19 cellular contexts compared by ENCODE assay signal in the genomic region with DNA sequence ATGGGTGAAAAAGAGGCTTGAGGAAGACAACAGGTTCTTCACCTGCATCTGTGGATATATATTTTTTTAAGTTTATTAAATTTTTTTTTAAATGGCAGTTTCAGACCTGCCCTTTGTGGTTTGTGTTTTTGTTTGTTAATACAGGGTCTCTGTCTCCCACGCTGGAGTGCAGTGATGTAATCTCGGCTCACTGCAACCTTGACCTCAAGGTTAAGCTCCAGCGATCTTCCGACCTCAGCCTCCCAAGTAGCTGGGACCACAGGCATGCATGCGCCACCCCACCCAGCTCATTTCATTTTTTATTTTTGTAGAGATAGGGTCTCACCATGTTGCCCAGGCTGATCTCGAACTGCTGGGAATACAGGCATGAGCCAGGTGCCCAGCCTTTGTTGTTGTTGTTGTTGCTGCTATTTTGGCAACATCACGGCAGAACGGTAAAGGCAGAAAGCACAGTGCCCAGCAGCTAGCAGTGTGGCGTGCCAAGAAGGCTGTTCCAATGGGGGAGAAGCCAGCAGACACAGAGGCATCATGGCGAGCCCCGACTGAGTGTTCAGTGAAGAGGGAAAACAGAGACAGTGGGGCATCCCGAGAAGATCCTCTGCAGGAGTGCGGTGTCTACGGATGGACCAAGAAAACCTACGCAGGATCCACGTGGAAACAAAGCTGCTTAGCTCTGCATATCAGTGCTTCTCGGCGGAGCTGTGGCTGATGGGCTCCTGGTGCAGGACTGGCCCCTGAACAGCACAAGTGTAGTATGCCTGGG. TPM values are rescaled to one million over a fixed set of nuclear protein-coding genes. Genes with fewer than 3 reads are reported as not detected.
DNase-seq lines count a peak whose midpoint lies in the region; ATAC-seq and TF ChIP-seq lines count a peak whose summit lies in the region.
"Had no signal": no experiment of that assay in that cellular context is flagged by ENCODE, and none has a peak within 500 bp of the region (broad histone marks: within the 10 kb centered on the region; RNA-seq: fewer than 3 reads in every experiment).

No MANE protein-coding gene starts in this region.

- no peak overlapping the region for H3K27ac ChIP-seq in right atrium auricular region
- H3K27ac ChIP-seq: colonic mucosa, testis had no signal

- no peaks in the 10 kb centered on the region for H3K27me3 ChIP-seq in right atrium auricular region
- H3K27me3 ChIP-seq: colonic mucosa, testis had no signal

- CTCF ChIA-PET in WTC11 (lab: Charles Lee) = interaction anchor here (1.1 to 2.3 kb wide), 4 partner anchors 24 to 216 kb away, joined by 3 to 11 read pairs (median 4); no protein-coding TSS in a partner anchor

- H3K4me3 Mint-ChIP-seq in WTC11 = no peak overlapping the region
- H3K4me3 Mint-ChIP-seq in stimulated activated naive CD8-positive, alpha-beta T cell treated with anti-CD3 and anti-CD28 coated beads, Interleukin-15, amount 100 ng/mL, for 72 hours = no peak overlapping the region
- H3K4me3 Mint-ChIP-seq: activated T-cell treated with anti-CD3 and anti-CD28 coated beads, Interleukin-2, amount 50 U/mL, for 4 hours; nephron progenitor cell had no signal

- H3K36me3 ChIP-seq in right atrium auricular region = peaks cover 19% of the 10 kb centered on the region

- no peaks in the 10 kb centered on the region for H3K9me3 Mint-ChIP-seq in WTC11
- no peaks in the 10 kb centered on the region for H3K9me3 Mint-ChIP-seq in stimulated activated naive CD8-positive, alpha-beta T cell treated with anti-CD3 and anti-CD28 coated beads, Interleukin-15, amount 100 ng/mL, for 72 hours
- H3K9me3 Mint-ChIP-seq: activated T-cell treated with anti-CD3 and anti-CD28 coated beads, Interleukin-2, amount 50 U/mL, for 4 hours; nephron progenitor cell had no signal

- H3K27me3 Mint-ChIP-seq in WTC11 (ENCODE audit: low read depth) = no peaks in the 10 kb centered on the region
- no peaks in the 10 kb centered on the region for H3K27me3 Mint-ChIP-seq in stimulated activated naive CD8-positive, alpha-beta T cell treated with anti-CD3 and anti-CD28 coated beads, Interleukin-15, amount 100 ng/mL, for 72 hours

- ATAC-seq in Right ventricle myocardium superior (ENCODE audit: poor library complexity) (peak; percentile 21), WTC11 (no peak), left ventricle myocardium superior (peak; percentile 47), HG03439 (IDR thresholded peaks at IDR 0.05; ENCODE audit: unreplicated experiment) (no peak), GM19467 (IDR thresholded peaks at IDR 0.05; ENCODE audit: unreplicated experiment) (no peak)
- ATAC-seq in stimulated activated naive CD8-positive, alpha-beta T cell treated with anti-CD3 and anti-CD28 coated beads, Interleukin-15, amount 100 ng/mL, for 72 hours = no peak
- ATAC-seq: activated T-cell treated with anti-CD3 and anti-CD28 coated beads, Interleukin-2, amount 50 U/mL, for 4 hours had no signal

- H3K9me3 ChIP-seq in right atrium auricular region = no peaks in the 10 kb centered on the region
- H3K9me3 ChIP-seq: colonic mucosa, testis had no signal

- POLR2A ChIA-PET in WTC11 (lab: Charles Lee) = no interaction called here

- H3K4me1 Mint-ChIP-seq in WTC11 = peaks cover 11% of the 10 kb centered on the region
- peaks cover 52% of the 10 kb centered on the region for H3K4me1 Mint-ChIP-seq in stimulated activated naive CD8-positive, alpha-beta T cell treated with anti-CD3 and anti-CD28 coated beads, Interleukin-15, amount 100 ng/mL, for 72 hours

- DNase-seq in Right ventricle myocardium superior (no peak), right atrium auricular region (ENCODE audit: low spot score) (no peak), WTC11 (ENCODE audit: low spot score) (no peak), left ventricle myocardium superior (no peak), T1000 (lab: John Stamatoyannopoulos, UW) (no peak)
- DNase-seq in stimulated activated naive CD8-positive, alpha-beta T cell treated with anti-CD3 and anti-CD28 coated beads, Interleukin-15, amount 100 ng/mL, for 72 hours = no peak
- DNase-seq: activated T-cell treated with anti-CD3 and anti-CD28 coated beads, Interleukin-2, amount 50 U/mL, for 4 hours; amniotic stem cell; Calu3; colonic mucosa; HCEC 1CT; MM.1S; NCI-H187 treated with DMSO at 0.1 percent for 48 hours; nephron progenitor cell; testis had no signal

- no peak overlapping the region for H3K4me3 ChIP-seq in right atrium auricular region
- H3K4me3 ChIP-seq: colonic mucosa, testis had no signal

- H3K27ac Mint-ChIP-seq in WTC11 = peak overlapping the region; percentile 88
- H3K27ac Mint-ChIP-seq in stimulated activated naive CD8-positive, alpha-beta T cell treated with anti-CD3 and anti-CD28 coated beads, Interleukin-15, amount 100 ng/mL, for 72 hours = peak overlapping the region; percentile 57 to 82
- H3K27ac Mint-ChIP-seq: nephron progenitor cell had no signal

- H3K4me1 ChIP-seq in right atrium auricular region = peaks cover 0 to 24% of the 10 kb centered on the region in 2 donors
- H3K4me1 ChIP-seq: colonic mucosa had no signal

- intact Hi-C loops in Right ventricle myocardium superior (cut with DNase I) (no loop called here), left ventricle myocardium superior (cut with micrococcal nuclease) (no loop called here)

- H3K36me3 Mint-ChIP-seq in WTC11 = peaks cover 11% of the 10 kb centered on the region

- TF ChIP-seq CTCF in right atrium auricular region (IDR thresholded peaks at IDR 0.05) (no peak), WTC11 (IDR thresholded peaks at IDR 0.05) (no peak)

TF ChIP-seq in WTC11, 78 proteins besides CTCF, POLR2A, EP300 and RAD21:
- TF ChIP-seq JAZF1 (CRISPR knock-in tag; IDR thresholded peaks at IDR 0.05) (no peak), GABPB1 (CRISPR knock-in tag; IDR thresholded peaks at IDR 0.05) (0 out of 2 replicates have a peak, but pooled peaks have one; percentile 11)

RNA-seq across cellular contexts. Expression of a gene that starts 19.6 kb away (rescaled TPM):
- 57.2 TPM for total RNA-seq in Right ventricle myocardium superior
- 10 to 100 TPM in 1 of 2 donors, 1 to 10 TPM in 1; 7.5 to 41.3 TPM for total RNA-seq in right atrium auricular region
- 90.9 to 120 TPM (median 93.2 TPM) in 3 replicates for total RNA-seq in WTC11 (2021)
- total RNA-seq in left ventricle myocardium superior = 69.2 TPM

RNA-seq across cellular contexts. Expression of a gene that starts 21.7 kb away (rescaled TPM):
- 1.6 TPM for total RNA-seq in Right ventricle myocardium superior
- total RNA-seq in right atrium auricular region = 1 to 10 TPM; 1.0 to 2.6 TPM
- 2.9 to 3.7 TPM (median 3.1 TPM) in 3 replicates for total RNA-seq in WTC11 (2021)
- 1.5 TPM for total RNA-seq in left ventricle myocardium superior

RNA-seq across cellular contexts. Expression of a gene that starts 37.3 kb away (rescaled TPM):
- total RNA-seq in Right ventricle myocardium superior = not detected
- not detected for total RNA-seq in right atrium auricular region
- not detected in 3 replicates for total RNA-seq in WTC11 (2021)
- total RNA-seq in left ventricle myocardium superior = not detected
- total RNA-seq: activated T-cell treated with anti-CD3 and anti-CD28 coated beads, Interleukin-2, amount 50 U/mL, for 4 hours; Calu3; lung microvascular endothelial cell; NCI-H460 had no signal

RNA-seq across cellular contexts. Expression of a gene that starts 59.5 kb away (rescaled TPM):
- 99.8 TPM for total RNA-seq in Right ventricle myocardium superior
- total RNA-seq in right atrium auricular region = 100 to 1,000 TPM in 1 of 2 donors, 10 to 100 TPM in 1; 52.8 to 129 TPM
- total RNA-seq in WTC11 (2021) = 47.7 to 50.3 TPM (median 50.2 TPM) in 3 replicates
- 120 TPM for total RNA-seq in left ventricle myocardium superior

Comparison
In these comparisons a context has a peak if more than half of its experiments do, and no peak if none do; other contexts are left out.
1. ATAC-seq: peak in Right ventricle myocardium superior (single experiment) and left ventricle myocardium superior (single experiment); none in WTC11 (single experiment), stimulated activated naive CD8-positive, alpha-beta T cell treated with anti-CD3 and anti-CD28 coated beads, Interleukin-15, amount 100 ng/mL, for 72 hours (single experiment), HG03439 (single experiment) and GM19467 (single experiment).